ENCODE assay signal across 2 cellular contexts in the genomic region with DNA sequence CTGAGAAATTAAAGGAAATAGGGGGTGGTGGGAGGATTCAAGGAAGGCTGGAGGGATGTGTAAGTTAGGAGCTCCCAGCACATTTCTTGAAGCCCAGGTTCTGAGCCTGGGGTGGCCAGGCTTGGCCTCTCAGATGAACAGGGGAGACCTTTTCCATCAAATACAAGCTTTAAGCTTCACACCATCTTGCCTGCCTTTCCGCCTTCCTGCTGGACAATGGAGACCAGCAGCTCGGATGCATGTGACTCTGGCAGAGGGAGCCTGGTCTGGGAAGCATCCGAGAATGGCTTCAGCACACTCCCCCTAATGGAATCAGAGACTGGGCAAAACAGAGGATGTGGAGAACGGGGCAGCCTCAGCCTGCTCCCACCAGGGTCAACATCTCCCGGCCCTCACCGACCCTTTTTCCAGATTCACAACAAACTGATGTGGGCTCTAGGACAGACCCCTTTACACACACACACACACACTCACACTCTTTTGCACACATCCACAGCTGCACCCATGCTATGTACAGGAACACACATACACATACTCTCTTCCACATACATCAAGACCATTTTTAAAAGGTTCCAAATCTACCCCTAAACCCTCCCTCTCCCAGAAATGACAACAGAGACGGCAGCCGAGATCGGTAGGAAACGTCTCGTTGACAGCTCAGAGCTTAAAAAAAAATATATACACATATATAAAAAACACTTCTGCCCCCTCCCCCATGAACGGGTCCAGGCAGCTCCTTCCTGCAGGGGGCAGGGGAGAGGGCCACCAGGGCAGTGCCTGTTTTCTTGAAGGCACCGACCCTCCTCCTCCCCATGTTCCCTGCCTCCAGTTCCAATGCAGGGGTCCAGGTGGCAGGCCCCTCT.
A peak's percentile ranks its signal among the peaks of the same experiment; 100 is the strongest.
TF ChIP-seq lines count a peak whose summit lies in the region.

No MANE protein-coding gene starts in this region.

TF ChIP-seq in IMR-90, 13 proteins besides CTCF, POLR2A, EP300 and RAD21:
- TF ChIP-seq MXI1 (IDR thresholded peaks at IDR 0.05; ENCODE audit: borderline replicate concordance, low read depth, low read length) = no peak
- TF ChIP-seq, protein P1, sequence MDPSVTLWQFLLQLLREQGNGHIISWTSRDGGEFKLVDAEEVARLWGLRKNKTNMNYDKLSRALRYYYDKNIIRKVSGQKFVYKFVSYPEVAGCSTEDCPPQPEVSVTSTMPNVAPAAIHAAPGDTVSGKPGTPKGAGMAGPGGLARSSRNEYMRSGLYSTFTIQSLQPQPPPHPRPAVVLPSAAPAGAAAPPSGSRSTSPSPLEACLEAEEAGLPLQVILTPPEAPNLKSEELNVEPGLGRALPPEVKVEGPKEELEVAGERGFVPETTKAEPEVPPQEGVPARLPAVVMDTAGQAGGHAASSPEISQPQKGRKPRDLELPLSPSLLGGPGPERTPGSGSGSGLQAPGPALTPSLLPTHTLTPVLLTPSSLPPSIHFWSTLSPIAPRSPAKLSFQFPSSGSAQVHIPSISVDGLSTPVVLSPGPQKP (IDR thresholded peaks at IDR 0.05; ENCODE audit: borderline replicate concordance, low read depth, low read length) = no peak
- TF ChIP-seq RFX5 (IDR thresholded peaks at IDR 0.05; ENCODE audit: low read depth, low read length) = no peak
- no peak for TF ChIP-seq FOS (IDR thresholded peaks at IDR 0.05; ENCODE audit: low read depth, low read length)
- TF ChIP-seq RCOR1 (IDR thresholded peaks at IDR 0.05; ENCODE audit: insufficient replicate concordance, low read length) = no peak
- TF ChIP-seq MAFK (IDR thresholded peaks at IDR 0.05; ENCODE audit: low read depth, low read length) = no peak
- no peak for TF ChIP-seq BHLHE40 (IDR thresholded peaks at IDR 0.05; ENCODE audit: low read depth, low read length)
- no peak for TF ChIP-seq CEBPB (IDR thresholded peaks at IDR 0.05; ENCODE audit: low read depth, low read length)
- TF ChIP-seq CHD1 (IDR thresholded peaks at IDR 0.05; ENCODE audit: low read depth, low read length) = no peak
- no peak for TF ChIP-seq NFE2L2 (IDR thresholded peaks at IDR 0.05; ENCODE audit: low read depth, low read length)
- TF ChIP-seq, protein P2, sequence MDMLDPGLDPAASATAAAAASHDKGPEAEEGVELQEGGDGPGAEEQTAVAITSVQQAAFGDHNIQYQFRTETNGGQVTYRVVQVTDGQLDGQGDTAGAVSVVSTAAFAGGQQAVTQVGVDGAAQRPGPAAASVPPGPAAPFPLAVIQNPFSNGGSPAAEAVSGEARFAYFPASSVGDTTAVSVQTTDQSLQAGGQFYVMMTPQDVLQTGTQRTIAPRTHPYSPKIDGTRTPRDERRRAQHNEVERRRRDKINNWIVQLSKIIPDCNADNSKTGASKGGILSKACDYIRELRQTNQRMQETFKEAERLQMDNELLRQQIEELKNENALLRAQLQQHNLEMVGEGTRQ (IDR thresholded peaks at IDR 0.05; ENCODE audit: low read depth, low read length) = no peak
- TF ChIP-seq MAZ (IDR thresholded peaks at IDR 0.05; ENCODE audit: borderline replicate concordance, low read depth, low read length) = no peak
- TF ChIP-seq SMC3 (IDR thresholded peaks at IDR 0.05; ENCODE audit: low read depth, low read length) = no peak; the same call in 1 of the 2 replicates

TF ChIP-seq in K562, 482 proteins besides CTCF, POLR2A, EP300 and RAD21 (continues in another document):
- TF ChIP-seq ADNP (tag; IDR thresholded peaks at IDR 0.05) (no peak), MBD2 (IDR thresholded peaks at IDR 0.05; ENCODE audit: borderline replicate concordance, low read depth) (no peak), STAT5A (IDR thresholded peaks at IDR 0.05; ENCODE audit: borderline replicate concordance, low read length) (peak; percentile 28; the same call in 1 of the 2 replicates), WHSC1 (IDR thresholded peaks at IDR 0.05; ENCODE audit: low read length) (no peak), ZKSCAN1 (IDR thresholded peaks at IDR 0.05; ENCODE audit: low read depth, low read length) (no peak), ZZZ3 (IDR thresholded peaks at IDR 0.05) (no peak), POLR2AphosphoS5 (IDR thresholded peaks at IDR 0.05; ENCODE audit: control insufficient read depth, insufficient read depth, low read depth, low read length) (0 out of 2 replicates have a peak, but pooled peaks have one; percentile 12), FOXJ2 (tag; IDR thresholded peaks at IDR 0.05) (no peak), ARID1B (IDR thresholded peaks at IDR 0.05) (no peak), BRCA1 (IDR thresholded peaks at IDR 0.05) (no peak), BRCA1 (CRISPR knock-in tag; IDR thresholded peaks at IDR 0.05) (no peak), SRSF9 (IDR thresholded peaks at IDR 0.05; ENCODE audit: borderline replicate concordance, low read depth, low read length) (no peak), RHOXF2B (CRISPR knock-in tag; conservative IDR thresholded peaks at IDR 0.05) (no peak), PTRF (tag; IDR thresholded peaks at IDR 0.05) (no peak), GABPB2 (CRISPR knock-in tag; conservative IDR thresholded peaks at IDR 0.05) (no peak), ZNF282 (CRISPR knock-in tag; IDR thresholded peaks at IDR 0.05) (no peak), SREBF2 (CRISPR knock-in tag; IDR thresholded peaks at IDR 0.05) (no peak), NONO (IDR thresholded peaks at IDR 0.05; ENCODE audit: low read depth in 2 of 2, low read length in 1 of 2) (no peak), KDM5B (IDR thresholded peaks at IDR 0.05; ENCODE audit: insufficient replicate concordance, low read depth, low read length) (no peak), RBM15 (IDR thresholded peaks at IDR 0.05; ENCODE audit: insufficient read depth, low read length) (no peak), TCF7 (IDR thresholded peaks at IDR 0.05; ENCODE audit: borderline replicate concordance) (no peak), ZFP36 (IDR thresholded peaks at IDR 0.05; ENCODE audit: low read depth, low read length, partially characterized antibody) (no peak), POLR2B (IDR thresholded peaks at IDR 0.05; ENCODE audit: low read depth, partially characterized antibody) (peak; percentile 57), ZNF583 (CRISPR knock-in tag; IDR thresholded peaks at IDR 0.05) (no peak), MECOM (CRISPR knock-in tag; IDR thresholded peaks at IDR 0.05) (no peak), MTA1 (IDR thresholded peaks at IDR 0.05; ENCODE audit: borderline replicate concordance) (no peak), NCOA4 (IDR thresholded peaks at IDR 0.05; ENCODE audit: partially characterized antibody) (no peak), ZNF217 (CRISPR knock-in tag; IDR thresholded peaks at IDR 0.05) (no peak), ZKSCAN8 (CRISPR knock-in tag; IDR thresholded peaks at IDR 0.05) (no peak), EWSR1 (IDR thresholded peaks at IDR 0.05; ENCODE audit: borderline replicate concordance, low read depth, partially characterized antibody) (no peak), TOE1 (IDR thresholded peaks at IDR 0.05; ENCODE audit: borderline replicate concordance) (no peak), TOE1 (CRISPR knock-in tag; IDR thresholded peaks at IDR 0.05; ENCODE audit: borderline replicate concordance, low read depth) (no peak), ZNF165 (CRISPR knock-in tag; IDR thresholded peaks at IDR 0.05; ENCODE audit: borderline replicate concordance) (no peak), HLTF (IDR thresholded peaks at IDR 0.05) (0 out of 2 replicates have a peak, but pooled peaks have one; percentile 27), ZNF12 (CRISPR knock-in tag; IDR thresholded peaks at IDR 0.05) (no peak)
- TF ChIP-seq, protein P2 (CRISPR knock-in tag; IDR thresholded peaks at IDR 0.05) = no peak
- TF ChIP-seq, protein P3, sequence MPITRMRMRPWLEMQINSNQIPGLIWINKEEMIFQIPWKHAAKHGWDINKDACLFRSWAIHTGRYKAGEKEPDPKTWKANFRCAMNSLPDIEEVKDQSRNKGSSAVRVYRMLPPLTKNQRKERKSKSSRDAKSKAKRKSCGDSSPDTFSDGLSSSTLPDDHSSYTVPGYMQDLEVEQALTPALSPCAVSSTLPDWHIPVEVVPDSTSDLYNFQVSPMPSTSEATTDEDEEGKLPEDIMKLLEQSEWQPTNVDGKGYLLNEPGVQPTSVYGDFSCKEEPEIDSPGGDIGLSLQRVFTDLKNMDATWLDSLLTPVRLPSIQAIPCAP (CRISPR knock-in tag; IDR thresholded peaks at IDR 0.05; ENCODE audit: borderline replicate concordance) = no peak
- TF ChIP-seq, protein P4, sequence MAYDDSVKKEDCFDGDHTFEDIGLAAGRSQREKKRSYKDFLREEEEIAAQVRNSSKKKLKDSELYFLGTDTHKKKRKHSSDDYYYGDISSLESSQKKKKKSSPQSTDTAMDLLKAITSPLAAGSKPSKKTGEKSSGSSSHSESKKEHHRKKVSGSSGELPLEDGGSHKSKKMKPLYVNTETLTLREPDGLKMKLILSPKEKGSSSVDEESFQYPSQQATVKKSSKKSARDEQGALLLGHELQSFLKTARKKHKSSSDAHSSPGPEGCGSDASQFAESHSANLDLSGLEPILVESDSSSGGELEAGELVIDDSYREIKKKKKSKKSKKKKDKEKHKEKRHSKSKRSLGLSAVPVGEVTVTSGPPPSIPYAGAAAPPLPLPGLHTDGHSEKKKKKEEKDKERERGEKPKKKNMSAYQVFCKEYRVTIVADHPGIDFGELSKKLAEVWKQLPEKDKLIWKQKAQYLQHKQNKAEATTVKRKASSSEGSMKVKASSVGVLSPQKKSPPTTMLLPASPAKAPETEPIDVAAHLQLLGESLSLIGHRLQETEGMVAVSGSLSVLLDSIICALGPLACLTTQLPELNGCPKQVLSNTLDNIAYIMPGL (CRISPR knock-in tag; IDR thresholded peaks at IDR 0.05) = no peak
- TF ChIP-seq, protein P5, sequence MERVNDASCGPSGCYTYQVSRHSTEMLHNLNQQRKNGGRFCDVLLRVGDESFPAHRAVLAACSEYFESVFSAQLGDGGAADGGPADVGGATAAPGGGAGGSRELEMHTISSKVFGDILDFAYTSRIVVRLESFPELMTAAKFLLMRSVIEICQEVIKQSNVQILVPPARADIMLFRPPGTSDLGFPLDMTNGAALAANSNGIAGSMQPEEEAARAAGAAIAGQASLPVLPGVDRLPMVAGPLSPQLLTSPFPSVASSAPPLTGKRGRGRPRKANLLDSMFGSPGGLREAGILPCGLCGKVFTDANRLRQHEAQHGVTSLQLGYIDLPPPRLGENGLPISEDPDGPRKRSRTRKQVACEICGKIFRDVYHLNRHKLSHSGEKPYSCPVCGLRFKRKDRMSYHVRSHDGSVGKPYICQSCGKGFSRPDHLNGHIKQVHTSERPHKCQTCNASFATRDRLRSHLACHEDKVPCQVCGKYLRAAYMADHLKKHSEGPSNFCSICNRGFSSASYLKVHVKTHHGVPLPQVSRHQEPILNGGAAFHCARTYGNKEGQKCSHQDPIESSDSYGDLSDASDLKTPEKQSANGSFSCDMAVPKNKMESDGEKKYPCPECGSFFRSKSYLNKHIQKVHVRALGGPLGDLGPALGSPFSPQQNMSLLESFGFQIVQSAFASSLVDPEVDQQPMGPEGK (CRISPR knock-in tag; IDR thresholded peaks at IDR 0.05; ENCODE audit: borderline replicate concordance) = no peak
- TF ChIP-seq, protein P6, sequence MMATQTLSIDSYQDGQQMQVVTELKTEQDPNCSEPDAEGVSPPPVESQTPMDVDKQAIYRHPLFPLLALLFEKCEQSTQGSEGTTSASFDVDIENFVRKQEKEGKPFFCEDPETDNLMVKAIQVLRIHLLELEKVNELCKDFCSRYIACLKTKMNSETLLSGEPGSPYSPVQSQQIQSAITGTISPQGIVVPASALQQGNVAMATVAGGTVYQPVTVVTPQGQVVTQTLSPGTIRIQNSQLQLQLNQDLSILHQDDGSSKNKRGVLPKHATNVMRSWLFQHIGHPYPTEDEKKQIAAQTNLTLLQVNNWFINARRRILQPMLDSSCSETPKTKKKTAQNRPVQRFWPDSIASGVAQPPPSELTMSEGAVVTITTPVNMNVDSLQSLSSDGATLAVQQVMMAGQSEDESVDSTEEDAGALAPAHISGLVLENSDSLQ (IDR thresholded peaks at IDR 0.05) = no peak
- TF ChIP-seq, protein P7, sequence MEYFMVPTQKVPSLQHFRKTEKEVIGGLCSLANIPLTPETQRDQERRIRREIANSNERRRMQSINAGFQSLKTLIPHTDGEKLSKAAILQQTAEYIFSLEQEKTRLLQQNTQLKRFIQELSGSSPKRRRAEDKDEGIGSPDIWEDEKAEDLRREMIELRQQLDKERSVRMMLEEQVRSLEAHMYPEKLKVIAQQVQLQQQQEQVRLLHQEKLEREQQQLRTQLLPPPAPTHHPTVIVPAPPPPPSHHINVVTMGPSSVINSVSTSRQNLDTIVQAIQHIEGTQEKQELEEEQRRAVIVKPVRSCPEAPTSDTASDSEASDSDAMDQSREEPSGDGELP (CRISPR knock-in tag; IDR thresholded peaks at IDR 0.05; ENCODE audit: borderline replicate concordance) = no peak
- TF ChIP-seq, protein P8, sequence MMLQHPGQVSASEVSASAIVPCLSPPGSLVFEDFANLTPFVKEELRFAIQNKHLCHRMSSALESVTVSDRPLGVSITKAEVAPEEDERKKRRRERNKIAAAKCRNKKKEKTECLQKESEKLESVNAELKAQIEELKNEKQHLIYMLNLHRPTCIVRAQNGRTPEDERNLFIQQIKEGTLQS (IDR thresholded peaks at IDR 0.05) = no peak
- TF ChIP-seq, protein P8 (CRISPR knock-in tag; conservative IDR thresholded peaks at IDR 0.05) = no peak
- TF ChIP-seq, protein P9, sequence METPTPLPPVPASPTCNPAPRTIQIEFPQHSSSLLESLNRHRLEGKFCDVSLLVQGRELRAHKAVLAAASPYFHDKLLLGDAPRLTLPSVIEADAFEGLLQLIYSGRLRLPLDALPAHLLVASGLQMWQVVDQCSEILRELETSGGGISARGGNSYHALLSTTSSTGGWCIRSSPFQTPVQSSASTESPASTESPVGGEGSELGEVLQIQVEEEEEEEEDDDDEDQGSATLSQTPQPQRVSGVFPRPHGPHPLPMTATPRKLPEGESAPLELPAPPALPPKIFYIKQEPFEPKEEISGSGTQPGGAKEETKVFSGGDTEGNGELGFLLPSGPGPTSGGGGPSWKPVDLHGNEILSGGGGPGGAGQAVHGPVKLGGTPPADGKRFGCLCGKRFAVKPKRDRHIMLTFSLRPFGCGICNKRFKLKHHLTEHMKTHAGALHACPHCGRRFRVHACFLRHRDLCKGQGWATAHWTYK (CRISPR knock-in tag; IDR thresholded peaks at IDR 0.05) = no peak
- TF ChIP-seq, protein P10, sequence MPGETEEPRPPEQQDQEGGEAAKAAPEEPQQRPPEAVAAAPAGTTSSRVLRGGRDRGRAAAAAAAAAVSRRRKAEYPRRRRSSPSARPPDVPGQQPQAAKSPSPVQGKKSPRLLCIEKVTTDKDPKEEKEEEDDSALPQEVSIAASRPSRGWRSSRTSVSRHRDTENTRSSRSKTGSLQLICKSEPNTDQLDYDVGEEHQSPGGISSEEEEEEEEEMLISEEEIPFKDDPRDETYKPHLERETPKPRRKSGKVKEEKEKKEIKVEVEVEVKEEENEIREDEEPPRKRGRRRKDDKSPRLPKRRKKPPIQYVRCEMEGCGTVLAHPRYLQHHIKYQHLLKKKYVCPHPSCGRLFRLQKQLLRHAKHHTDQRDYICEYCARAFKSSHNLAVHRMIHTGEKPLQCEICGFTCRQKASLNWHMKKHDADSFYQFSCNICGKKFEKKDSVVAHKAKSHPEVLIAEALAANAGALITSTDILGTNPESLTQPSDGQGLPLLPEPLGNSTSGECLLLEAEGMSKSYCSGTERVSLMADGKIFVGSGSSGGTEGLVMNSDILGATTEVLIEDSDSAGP (CRISPR knock-in tag; IDR thresholded peaks at IDR 0.05) = no peak
